Comparison of ENCODE assay signal across 23 cellular contexts in the genomic region with DNA sequence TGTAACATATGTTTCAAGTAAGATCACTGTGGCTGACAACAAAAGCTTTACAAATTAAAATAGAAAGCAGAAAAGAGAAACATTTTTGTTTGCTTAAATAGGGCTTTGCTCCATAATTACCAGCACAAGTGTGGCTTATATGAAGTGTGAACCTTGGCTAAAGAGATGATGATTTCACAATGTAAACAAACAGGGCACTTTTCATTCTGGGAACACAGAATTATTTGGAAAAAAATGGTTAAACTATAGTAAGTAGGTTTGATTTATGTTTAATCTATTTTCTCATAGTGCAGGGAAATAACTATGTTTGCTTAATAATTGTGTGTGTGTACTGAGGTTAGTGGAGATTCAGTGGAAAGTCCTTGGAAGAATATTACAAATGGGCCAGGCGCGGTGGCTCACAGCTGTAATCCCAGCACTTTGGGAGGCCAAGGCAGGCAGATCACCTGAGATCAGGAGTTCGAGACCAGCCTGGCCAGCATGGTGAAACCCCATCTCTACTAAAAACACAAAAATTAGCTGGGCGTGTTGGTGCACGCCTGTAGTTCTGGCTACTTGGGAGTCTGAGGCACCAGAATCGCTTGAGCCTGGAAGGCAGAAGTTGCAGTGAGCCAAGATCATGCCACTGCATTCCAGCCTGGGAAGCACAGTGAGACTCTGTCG. TPM values are rescaled to one million over a fixed set of nuclear protein-coding genes. Genes with fewer than 3 reads are reported as not detected.
A peak's percentile ranks its signal among the peaks of the same experiment; 100 is the strongest.
DNase-seq lines count a peak whose midpoint lies in the region; ATAC-seq, FAIRE-seq and TF ChIP-seq lines count a peak whose summit lies in the region.
"Had no signal": no experiment of that assay in that cellular context is flagged by ENCODE, and none has a peak within 500 bp of the region (broad histone marks: within the 10 kb centered on the region; RNA-seq: fewer than 3 reads in every experiment).

No MANE protein-coding gene starts in this region.

- DNase-seq in GM23338 (ENCODE audit: low spot score): no peak
- DNase-seq in NCI-H1417 (lab: John Stamatoyannopoulos, UW): peak in 2 of 3 experiments; percentile 18 to 70
- peak; percentile 54 for DNase-seq in MCF 10A (ENCODE audit: unreplicated experiment)
- peak; percentile 42 for DNase-seq in keratinocyte (ENCODE audit: low read depth, low spot score)
- no peak for DNase-seq in nephron progenitor cell
- DNase-seq in DMS114 treated with DMSO at 0.1 percent for 48 hours (lab: John Stamatoyannopoulos, UW; ENCODE audit: unreplicated experiment): no peak
- DNase-seq in colonic mucosa: no peak
- no peak for DNase-seq in NOMO-1 treated with dmso at 0.1 percent for 144 hours (lab: John Stamatoyannopoulos, UW; ENCODE audit: unreplicated experiment)
- DNase-seq: CD4-positive, CD25-positive, alpha-beta regulatory T cell; DND-41; GM23248; IMR-90; MV-4-11; NCI-H1436; NCI-H187 treated with DMSO at 0.1 percent for 48 hours; NCI-H226; PC-3; RPMI8226; SIG-M5; SK-N-SH had no signal

- H3K9me2 ChIP-seq in GM23338 (ENCODE audit: insufficient read depth): no peaks in the 10 kb centered on the region
- H3K9me2 ChIP-seq: SK-N-SH had no signal

- intact Hi-C loops in MCF 10A (cut with micrococcal nuclease): no loop called here
- intact Hi-C loops in colonic mucosa (cut with DNase I): no loop called here

- H3K36me3 ChIP-seq in GM23338 (ENCODE audit: insufficient read depth) (no peaks in the 10 kb centered on the region), keratinocyte (ENCODE audit: control insufficient read depth in 2 of 2, extremely low read depth in 1 of 2, insufficient read depth in 2 of 2, low read length in 2 of 2) (no peaks in the 10 kb centered on the region), colonic mucosa (no peaks in the 10 kb centered on the region)

- POLR2A ChIA-PET in MCF 10A (lab: Yijun Ruan, JAX): interaction anchor here (0.9 to 2.4 kb wide), 8 partner anchors 11 to 67 kb away, joined by 3 to 13 read pairs (median 4); a partner anchor contains a TSS

- peaks cover 27% of the 10 kb centered on the region for H3K4me1 Mint-ChIP-seq in GM23338
- peaks cover 10% of the 10 kb centered on the region for H3K4me1 Mint-ChIP-seq in MCF 10A (ENCODE audit: insufficient read depth, unreplicated experiment)
- peaks cover 4% of the 10 kb centered on the region for H3K4me1 Mint-ChIP-seq in nephron progenitor cell

- no peaks in the 10 kb centered on the region for H3F3A ChIP-seq in GM23338 (replicated peaks; ENCODE audit: low read depth)

- H3K27me3 ChIP-seq in GM23338 (ENCODE audit: insufficient read depth): no peaks in the 10 kb centered on the region
- H3K27me3 ChIP-seq in keratinocyte (ENCODE audit: control insufficient read depth, extremely low read depth, insufficient read depth, low read length): no peaks in the 10 kb centered on the region
- H3K27me3 ChIP-seq in colonic mucosa: no peaks in the 10 kb centered on the region

- BruUV-seq in MCF 10A (replicated peaks; lab: Mats Ljungman, UMichigan): no TSS peak

- H3K36me3 Mint-ChIP-seq in GM23338 (ENCODE audit: low read depth) (no peaks in the 10 kb centered on the region; the same call in 2 of the 3 replicates), MCF 10A (ENCODE audit: insufficient read depth, unreplicated experiment) (no peaks in the 10 kb centered on the region), nephron progenitor cell (ENCODE audit: low read depth) (no peaks in the 10 kb centered on the region)
- H3K36me3 Mint-ChIP-seq: CD4-positive, CD25-positive, alpha-beta regulatory T cell had no signal

- H3K4me3 Mint-ChIP-seq in GM23338: no peak overlapping the region
- no peak overlapping the region for H3K4me3 Mint-ChIP-seq in MCF 10A (ENCODE audit: unreplicated experiment)
- no peak overlapping the region for H3K4me3 Mint-ChIP-seq in nephron progenitor cell
- H3K4me3 Mint-ChIP-seq: CD4-positive, CD25-positive, alpha-beta regulatory T cell had no signal

- H2AFZ ChIP-seq in GM23338 (0 out of 2 replicates have a peak overlapping the region, but pooled peaks have one; percentile 0), keratinocyte (ENCODE audit: control insufficient read depth, low read length) (no peak overlapping the region)
- H2AFZ ChIP-seq: GM23248 had no signal

- CTCF ChIA-PET in MCF 10A (lab: Yijun Ruan, JAX): interaction anchor here (0.6 to 2.0 kb wide), 8 partner anchors 14 to 1737 kb away, joined by 3 to 5 read pairs (median 3); no protein-coding TSS in a partner anchor

- H3K9me3 ChIP-seq in keratinocyte (ENCODE audit: control insufficient read depth, low read depth, low read length) (no peaks in the 10 kb centered on the region), colonic mucosa (no peaks in the 10 kb centered on the region)
- H3K9me3 ChIP-seq: SK-N-SH had no signal

- H3K27ac ChIP-seq in GM23338 (ENCODE audit: low read depth): peak overlapping the region; percentile 84; the same call in 1 of the 2 replicates
- no peak overlapping the region for H3K27ac ChIP-seq in keratinocyte (ENCODE audit: control insufficient read depth, insufficient read depth, low read length)
- no peak overlapping the region for H3K27ac ChIP-seq in colonic mucosa
- H3K27ac ChIP-seq: GM23248, KMS-11 had no signal

- no peak for FAIRE-seq in keratinocyte (lab: Jason Lieb, UNC)
- FAIRE-seq: GM12878 had no signal

- no peak for TF ChIP-seq CTCF in GM23338 (conservative IDR thresholded peaks at IDR 0.05; ENCODE audit: low read depth in 2 of 2)
- TF ChIP-seq CTCF in MCF 10A (IDR thresholded peaks at IDR 0.05; ENCODE audit: unreplicated experiment): no peak
- TF ChIP-seq CTCF in keratinocyte (optimal IDR thresholded peaks at IDR 0.05 in 1 of 3, IDR thresholded peaks at IDR 0.05 in 1 of 3, conservative IDR thresholded peaks at IDR 0.05 in 1 of 3; ENCODE audit: extremely low read depth in 1 of 3, insufficient read depth in 2 of 3, low read length in 3 of 3): no peak
- no peak for TF ChIP-seq CTCF in nephron progenitor cell (IDR thresholded peaks at IDR 0.05)
- TF ChIP-seq CTCF in colonic mucosa (IDR thresholded peaks at IDR 0.05): no peak

- H3K4me1 ChIP-seq in GM23338 (ENCODE audit: insufficient read depth): peaks cover 24% of the 10 kb centered on the region
- peaks cover 11% of the 10 kb centered on the region for H3K4me1 ChIP-seq in keratinocyte (ENCODE audit: control insufficient read depth, extremely low read depth, insufficient read depth, low read length)
- no peaks in the 10 kb centered on the region for H3K4me1 ChIP-seq in colonic mucosa

- no peak overlapping the region for H3K27ac Mint-ChIP-seq in GM23338
- peak overlapping the region; percentile 27 for H3K27ac Mint-ChIP-seq in MCF 10A (ENCODE audit: low read depth, unreplicated experiment)
- no peak overlapping the region for H3K27ac Mint-ChIP-seq in nephron progenitor cell

- no peaks in the 10 kb centered on the region for H3K9me1 ChIP-seq in keratinocyte (ENCODE audit: control insufficient read depth, extremely low read depth, insufficient read depth, low read length)

- no peak overlapping the region for H3K4me3 ChIP-seq in GM23338
- H3K4me3 ChIP-seq in keratinocyte (ENCODE audit: control insufficient read depth in 2 of 3, extremely low read depth in 1 of 3, insufficient read depth in 2 of 3, low read depth in 1 of 3, low read length in 3 of 3): no peak overlapping the region
- H3K4me3 ChIP-seq in colonic mucosa: no peak overlapping the region
- H3K4me3 ChIP-seq: GM12878, GM23248 had no signal

- no peak overlapping the region for H3K9ac ChIP-seq in keratinocyte (ENCODE audit: control insufficient read depth, extremely low read depth, insufficient read depth, low read length)
- no peak overlapping the region for H3K9ac ChIP-seq in colonic mucosa (ENCODE audit: low read depth in 2 of 2, low read length in 2 of 2)
- H3K9ac ChIP-seq: GM23248, KMS-11, SK-N-SH had no signal

- peaks cover 8% of the 10 kb centered on the region for H3K27me3 Mint-ChIP-seq in GM23338 (ENCODE audit: insufficient read depth, low read depth, poor library complexity)
- H3K27me3 Mint-ChIP-seq in MCF 10A (ENCODE audit: insufficient read depth, unreplicated experiment): no peaks in the 10 kb centered on the region
- H3K27me3 Mint-ChIP-seq in nephron progenitor cell (ENCODE audit: low read depth, poor library complexity): peaks cover under 1% of the 10 kb centered on the region

- no peak for ATAC-seq in GM23338
- ATAC-seq: GM12878, HCT116, PC-3 had no signal

- H3K79me2 ChIP-seq in GM23338 (replicated peaks; ENCODE audit: insufficient read depth) (no peaks in the 10 kb centered on the region), keratinocyte (ENCODE audit: control insufficient read depth, insufficient read depth, low read length) (no peaks in the 10 kb centered on the region)

- H4K20me1 ChIP-seq in GM23338 (replicated peaks; ENCODE audit: insufficient read depth) (no peaks in the 10 kb centered on the region), keratinocyte (ENCODE audit: control insufficient read depth, extremely low read depth, insufficient read depth, low read length) (no peaks in the 10 kb centered on the region)

- H3K4me2 ChIP-seq in GM23338 (0 out of 2 replicates have a peak overlapping the region, but pooled peaks have one; percentile 10), keratinocyte (ENCODE audit: control insufficient read depth, extremely low read depth, insufficient read depth, low read depth, low read length) (no peak overlapping the region)
- H3K4me2 ChIP-seq: KMS-11, SK-N-SH had no signal

- dilution Hi-C loops in keratinocyte (cut with MboI; ENCODE audit: extremely low pct_ligation_motif_present, low sequenced_read_pairs): no loop called here

- H3K9me3 Mint-ChIP-seq in GM23338 (no peaks in the 10 kb centered on the region), MCF 10A (ENCODE audit: unreplicated experiment) (no peaks in the 10 kb centered on the region), nephron progenitor cell (no peaks in the 10 kb centered on the region)
- H3K9me3 Mint-ChIP-seq: CD4-positive, CD25-positive, alpha-beta regulatory T cell had no signal

TF ChIP-seq in GM23338, 12 proteins besides CTCF, POLR2A, EP300 and RAD21 (continues in another document):
- no peak for TF ChIP-seq NANOG (IDR thresholded peaks at IDR 0.05; ENCODE audit: borderline replicate concordance)

RNA-seq across cellular contexts. Expression of a gene that starts 19.1 kb away (rescaled TPM):
- 8.3 and 12.2 TPM in 2 replicates for total RNA-seq in GM23338 (2014; rRNA removed; shearing (Covaris generic))
- 2.4 and 2.5 TPM in 2 replicates for polyA plus RNA-seq in GM23338 (2016; fragmentation: Nextera tagmentation; extraction: Ambion mirVana)
- 12.1 and 14.9 TPM in 2 replicates for total RNA-seq in MCF 10A (2022)
- polyA plus RNA-seq in keratinocyte: 2.8 to 5.8 TPM (median 4.7 TPM) in 3 replicates
- polyA plus RNA-seq in keratinocyte (2011; ENCODE audit: low read depth): 12.0 TPM
- polyA plus RNA-seq in keratinocyte (2011; cell fraction: cytosol; rRNA removed): 2.8 and 3.7 TPM in 2 replicates
- polyA plus RNA-seq in keratinocyte (2011; cell fraction: nucleus; rRNA removed): 4.9 and 6.9 TPM in 2 replicates
- polyA plus RNA-seq in keratinocyte (2012; ENCODE audit: low replicate concordance): 4.1 and 38.2 TPM in 2 replicates
- 3.6 to 6.9 TPM (median 4.2 TPM) in 3 replicates for polyA minus RNA-seq in keratinocyte
- polyA minus RNA-seq in keratinocyte (2011; cell fraction: cytosol; rRNA and poly(A)+ RNA removed): 4.4 TPM
- 3.8 and 5.5 TPM in 2 replicates for polyA minus RNA-seq in keratinocyte (2011; cell fraction: nucleus; rRNA and poly(A)+ RNA removed)
- total RNA-seq in colonic mucosa: 10 to 100 TPM in 1 of 2 donors, 1 to 10 TPM in 1; 6.6 to 20.7 TPM

Comparison
In these comparisons a context has a peak if more than half of its experiments do, and no peak if none do; other contexts are left out.
1. DNase-seq: peak in NCI-H1417 (2 of 3), MCF 10A (single experiment) and keratinocyte (single experiment); none in GM23338 (single experiment), nephron progenitor cell (single experiment), DMS114 treated with DMSO at 0.1 percent for 48 hours (single experiment), colonic mucosa (single experiment) and NOMO-1 treated with dmso at 0.1 percent for 144 hours (single experiment).